In the genomic region with DNA sequence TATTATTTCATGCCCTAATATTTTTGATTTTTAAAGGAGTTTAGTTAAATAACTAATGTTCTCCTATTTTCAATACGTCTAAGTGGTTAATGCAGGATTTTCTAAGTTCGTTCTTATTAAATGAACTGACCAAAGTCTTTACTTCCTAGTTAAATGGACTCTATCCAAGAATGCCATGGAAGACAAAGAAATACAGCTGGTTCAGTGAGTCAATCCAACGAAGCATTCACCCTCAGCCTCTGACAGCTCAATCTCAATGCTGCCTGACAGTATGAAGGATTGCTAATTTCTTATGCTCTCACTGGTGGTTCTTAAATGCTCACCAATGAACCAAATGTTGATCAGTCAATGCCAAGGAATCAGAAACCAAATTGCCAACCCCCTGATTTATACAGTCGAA, we compare ENCODE assay signal across 30 cellular contexts.
DNase-seq lines count a peak whose midpoint lies in the region; ATAC-seq and TF ChIP-seq lines count a peak whose summit lies in the region.
"Had no signal": no experiment of that assay in that cellular context is flagged by ENCODE, and none has a peak within 500 bp of the region (broad histone marks: within the 10 kb centered on the region; RNA-seq: fewer than 3 reads in every experiment).

No MANE protein-coding gene starts in this region.

- peak; percentile 49 for DNase-seq in HT1080 (ENCODE audit: low read depth)
- DNase-seq in astrocyte of the cerebellum (ENCODE audit: low read depth): peak; percentile 57
- peak in 1 of 2 donors; percentile 25 for DNase-seq in foreskin keratinocyte
- peak; percentile 42 for DNase-seq in neural progenitor cell (ENCODE audit: low spot score)
- DNase-seq in KBM-7: no peak
- no peak for DNase-seq in Calu3
- no peak for DNase-seq in sigmoid colon
- DNase-seq in Karpas-422: no peak
- DNase-seq: activated CD8-positive, alpha-beta T cell treated with anti-CD3 and anti-CD28 coated beads, Interleukin-2, amount 10 ng/mL, durations not matched to agents 7 days and 5 days; amniotic stem cell; CD4-positive, CD25-positive, alpha-beta regulatory T cell; cortex of kidney; effector memory CD8-positive, alpha-beta T cell; foreskin fibroblast; KG1; mammary epithelial cell; mucosa of descending colon; NCI-H2081 treated with DMSO at 0.1 percent for 48 hours; NCI-H226; NCI-H748 treated with DMSO at 0.1 percent for 48 hours; SIG-M5; stimulated activated CD4-positive, alpha-beta T cell treated with anti-CD3 and anti-CD28 coated beads, Interleukin-1b, Interleukin-23, amount 100 ng/mL, for 48 hours; stimulated activated naive CD4-positive, alpha-beta T cell treated with Interleukin-2 at 50 U/mL for 16 hours had no signal

- no peak overlapping the region for H3K9ac ChIP-seq in neural progenitor cell
- H3K9ac ChIP-seq in Karpas-422 (ENCODE audit: low read length): no peak overlapping the region
- H3K9ac ChIP-seq: parathyroid adenoma had no signal

- no peak overlapping the region for H3K4me3 ChIP-seq in astrocyte of the cerebellum (ENCODE audit: low read depth, low read length)
- H3K4me3 ChIP-seq in neural progenitor cell: no peak overlapping the region
- no peak overlapping the region for H3K4me3 ChIP-seq in sigmoid colon
- no peak overlapping the region for H3K4me3 ChIP-seq in Karpas-422 (ENCODE audit: low read length)
- H3K4me3 ChIP-seq: cardiac muscle cell, mucosa of descending colon, right atrium auricular region, suprapubic skin had no signal

- H3K27me3 ChIP-seq in foreskin keratinocyte (no peaks in the 10 kb centered on the region), neural progenitor cell (no peaks in the 10 kb centered on the region), sigmoid colon (no peaks in the 10 kb centered on the region), Karpas-422 (ENCODE audit: low read length) (no peaks in the 10 kb centered on the region)
- H3K27me3 ChIP-seq: cardiac muscle cell, right atrium auricular region, suprapubic skin had no signal

- peak; percentile 44 for ATAC-seq in foreskin keratinocyte
- ATAC-seq: activated CD8-positive, alpha-beta T cell treated with anti-CD3 and anti-CD28 coated beads, Interleukin-2, amount 10 ng/mL, durations not matched to agents 7 days and 5 days; effector memory CD8-positive, alpha-beta T cell; esophagus mucosa; mucosa of descending colon; Panc1 had no signal

- no peak overlapping the region for H3K27ac ChIP-seq in foreskin keratinocyte
- H3K27ac ChIP-seq in neural progenitor cell: no peak overlapping the region
- H3K27ac ChIP-seq in sigmoid colon: no peak overlapping the region
- no peak overlapping the region for H3K27ac ChIP-seq in Karpas-422 (ENCODE audit: low read length)
- H3K27ac ChIP-seq: cardiac muscle cell, parathyroid adenoma, right atrium auricular region, suprapubic skin had no signal

- intact Hi-C loops in Calu3 (cut with micrococcal nuclease; ENCODE audit: unreplicated experiment) (loop anchor here (10.0 kb wide), 1 partner anchor 970 kb away; no protein-coding TSS in a partner anchor), sigmoid colon (cut with DNase I) (no loop called here)

- no peak overlapping the region for H3K27ac Mint-ChIP-seq in neural progenitor cell
- H3K27ac Mint-ChIP-seq in Calu3 (ENCODE audit: unreplicated experiment): no peak overlapping the region
- H3K27ac Mint-ChIP-seq: activated CD8-positive, alpha-beta T cell treated with anti-CD3 and anti-CD28 coated beads, Interleukin-2, amount 10 ng/mL, durations not matched to agents 7 days and 5 days; activated naive CD4-positive, alpha-beta T cell treated with anti-CD3 and anti-CD28 coated beads, Interleukin-2, amount 50 U/mL, for 24 hours; effector memory CD8-positive, alpha-beta T cell had no signal

- H3K4me1 ChIP-seq in foreskin keratinocyte (no peaks in the 10 kb centered on the region), neural progenitor cell (peaks cover 28% of the 10 kb centered on the region), sigmoid colon (peaks cover 0 to 13% (median 7%) of the 10 kb centered on the region in 4 donors), Karpas-422 (ENCODE audit: low read length) (no peaks in the 10 kb centered on the region)
- H3K4me1 ChIP-seq: parathyroid adenoma, suprapubic skin had no signal

- H3K4me1 Mint-ChIP-seq in neural progenitor cell: peaks cover 25% of the 10 kb centered on the region
- H3K4me1 Mint-ChIP-seq in Calu3 (ENCODE audit: low read depth, unreplicated experiment): peaks cover 17% of the 10 kb centered on the region
- H3K4me1 Mint-ChIP-seq: activated naive CD4-positive, alpha-beta T cell treated with anti-CD3 and anti-CD28 coated beads, Interleukin-2, amount 50 U/mL, for 24 hours; CD4-positive, CD25-positive, alpha-beta regulatory T cell had no signal

- TF ChIP-seq POLR2A in sigmoid colon (IDR thresholded peaks at IDR 0.05): no peak

- no peaks in the 10 kb centered on the region for H3K79me2 ChIP-seq in neural progenitor cell (ENCODE audit: low read depth)
- H3K79me2 ChIP-seq in Karpas-422 (ENCODE audit: low read length): no peaks in the 10 kb centered on the region
- H3K79me2 ChIP-seq: parathyroid adenoma had no signal

- H3K9me3 ChIP-seq in neural progenitor cell (ENCODE audit: low read depth): no peaks in the 10 kb centered on the region
- H3K9me3 ChIP-seq in sigmoid colon: no peaks in the 10 kb centered on the region
- H3K9me3 ChIP-seq in Karpas-422 (ENCODE audit: low read length): no peaks in the 10 kb centered on the region
- H3K9me3 ChIP-seq: mucosa of descending colon, right atrium auricular region, suprapubic skin had no signal

- CTCF ChIA-PET in Calu3 (lab: Charles Lee): no interaction called here

- H3K9me2 ChIP-seq in Karpas-422 (replicated peaks; ENCODE audit: insufficient read depth, low read length): no peaks in the 10 kb centered on the region

- H3F3A ChIP-seq in neural progenitor cell (ENCODE audit: low read depth): no peaks in the 10 kb centered on the region

- no peak for TF ChIP-seq CTCF in astrocyte of the cerebellum (IDR thresholded peaks at IDR 0.05; ENCODE audit: low read depth, low read length, missing control alignments)
- TF ChIP-seq CTCF in foreskin keratinocyte (conservative IDR thresholded peaks at IDR 0.05): no peak
- no peak for TF ChIP-seq CTCF in neural progenitor cell (IDR thresholded peaks at IDR 0.05)
- TF ChIP-seq CTCF in Calu3 (IDR thresholded peaks at IDR 0.05; ENCODE audit: unreplicated experiment): no peak
- TF ChIP-seq CTCF in sigmoid colon (IDR thresholded peaks at IDR 0.05): no peak

- H2AFZ ChIP-seq in neural progenitor cell (replicated peaks) (no peak overlapping the region), Karpas-422 (ENCODE audit: low read length) (no peak overlapping the region)
- H2AFZ ChIP-seq: parathyroid adenoma had no signal

- H3K4me3 Mint-ChIP-seq in neural progenitor cell: no peak overlapping the region
- H3K4me3 Mint-ChIP-seq in Calu3 (ENCODE audit: low read depth, unreplicated experiment): no peak overlapping the region
- H3K4me3 Mint-ChIP-seq: activated CD8-positive, alpha-beta T cell treated with anti-CD3 and anti-CD28 coated beads, Interleukin-2, amount 10 ng/mL, durations not matched to agents 7 days and 5 days; activated naive CD4-positive, alpha-beta T cell treated with anti-CD3 and anti-CD28 coated beads, Interleukin-2, amount 50 U/mL, for 24 hours; CD4-positive, CD25-positive, alpha-beta regulatory T cell; effector memory CD8-positive, alpha-beta T cell had no signal

- H3K4me2 ChIP-seq in neural progenitor cell (peak overlapping the region; percentile 23), Karpas-422 (ENCODE audit: low read depth, low read length, poor library complexity, severe bottlenecking) (no peak overlapping the region)

- in situ Hi-C loops in astrocyte of the cerebellum (cut with HindIII; ENCODE audit: low sequenced_read_pairs) (no loop called here), KBM-7 (cut with MboI; ENCODE audit: low pct_unique_long_range_greater_than_20kb, low sequenced_read_pairs) (no loop called here)

- H3K36me3 Mint-ChIP-seq in neural progenitor cell: no peaks in the 10 kb centered on the region
- H3K36me3 Mint-ChIP-seq in Calu3 (ENCODE audit: insufficient read depth, unreplicated experiment): no peaks in the 10 kb centered on the region
- H3K36me3 Mint-ChIP-seq: activated naive CD4-positive, alpha-beta T cell treated with anti-CD3 and anti-CD28 coated beads, Interleukin-2, amount 50 U/mL, for 24 hours; CD4-positive, CD25-positive, alpha-beta regulatory T cell had no signal

- no peaks in the 10 kb centered on the region for H3K27me3 Mint-ChIP-seq in neural progenitor cell (ENCODE audit: insufficient read depth, low read depth)
- H3K27me3 Mint-ChIP-seq in Calu3 (ENCODE audit: unreplicated experiment): no peaks in the 10 kb centered on the region
- H3K27me3 Mint-ChIP-seq: effector memory CD8-positive, alpha-beta T cell had no signal

- BruUV-seq in Calu3 (replicated peaks; lab: Mats Ljungman, UMichigan): no TSS peak

- H3K9me3 Mint-ChIP-seq in neural progenitor cell: no peaks in the 10 kb centered on the region
- no peaks in the 10 kb centered on the region for H3K9me3 Mint-ChIP-seq in Calu3 (ENCODE audit: low read depth, unreplicated experiment)
- H3K9me3 Mint-ChIP-seq: activated naive CD4-positive, alpha-beta T cell treated with anti-CD3 and anti-CD28 coated beads, Interleukin-2, amount 50 U/mL, for 24 hours; effector memory CD8-positive, alpha-beta T cell had no signal

- H4K20me1 ChIP-seq in neural progenitor cell (ENCODE audit: low read depth): peaks cover 18% of the 10 kb centered on the region
- no peaks in the 10 kb centered on the region for H4K20me1 ChIP-seq in Karpas-422 (ENCODE audit: insufficient read depth, low read depth, low read length)

- no peak for TF ChIP-seq EP300 in sigmoid colon (IDR thresholded peaks at IDR 0.05)

- H3K36me3 ChIP-seq in neural progenitor cell (no peaks in the 10 kb centered on the region), sigmoid colon (no peaks in the 10 kb centered on the region), Karpas-422 (ENCODE audit: insufficient read depth, low read length) (no peaks in the 10 kb centered on the region)
- H3K36me3 ChIP-seq: cardiac muscle cell, right atrium auricular region, suprapubic skin had no signal

- 80 to 82% methylated on average over 4 of the region's 4 CpGs for WGBS in sigmoid colon, 2 donors

Comparison
In these comparisons a context has a peak if more than half of its experiments do, and no peak if none do; other contexts are left out.
1. DNase-seq: peak in HT1080 (single experiment), astrocyte of the cerebellum (single experiment) and neural progenitor cell (single experiment); none in KBM-7 (single experiment), Calu3 (single experiment), sigmoid colon (single experiment) and Karpas-422 (single experiment).